Comparison of ENCODE assay signal across 8 cellular contexts in genomic region chr13:36820222-36820621, GRCh38. TPM values are rescaled to one million over a fixed set of nuclear protein-coding genes. Genes with fewer than 3 reads are reported as not detected.
A peak's percentile ranks its signal among the peaks of the same experiment; 100 is the strongest.
DNase-seq lines count a peak whose midpoint lies in the region; ATAC-seq and TF ChIP-seq lines count a peak whose summit lies in the region.

No MANE protein-coding gene starts in this region.

- no peak for DNase-seq in activated B cell treated with CpG ODN at 0.5 μM for 24 hours
- no peak for DNase-seq in lower leg skin (ENCODE audit: low spot score in 2 of 2)
- DNase-seq in NCI-H345 (lab: John Stamatoyannopoulos, UW) = no peak
- no peak for DNase-seq in cerebellar cortex (ENCODE audit: low spot score)
- DNase-seq in DMS53 treated with DMSO at 0.1 percent for 48 hours (lab: John Stamatoyannopoulos, UW; ENCODE audit: unreplicated experiment) = no peak

- peaks cover 11% of the 10 kb centered on the region for H3K36me3 Mint-ChIP-seq in activated B cell treated with CpG ODN at 0.5 μM for 24 hours (ENCODE audit: low read depth)

- H2AFZ ChIP-seq in ACC112 (ENCODE audit: low read length, unreplicated experiment) = peak overlapping the region; percentile 51

- no peaks in the 10 kb centered on the region for H3K9me3 Mint-ChIP-seq in activated B cell treated with CpG ODN at 0.5 μM for 24 hours

- peaks cover 36% of the 10 kb centered on the region for H3K79me2 ChIP-seq in ACC112 (ENCODE audit: control insufficient read depth, insufficient read depth, low read length, unreplicated experiment)

- H3K27ac Mint-ChIP-seq in activated B cell treated with CpG ODN at 0.5 μM for 24 hours = peak overlapping the region; percentile 90

- no peak overlapping the region for H3K27ac ChIP-seq in ACC112 (ENCODE audit: low read depth, low read length)

- H3K27me3 Mint-ChIP-seq in activated B cell treated with CpG ODN at 0.5 μM for 24 hours = no peaks in the 10 kb centered on the region

- H3K27me3 ChIP-seq in ACC112 (ENCODE audit: insufficient read depth, low read length) = no peaks in the 10 kb centered on the region

- 63 to 64% methylated on average over 4 of the region's 4 CpGs for WGBS in lower leg skin, 2 donors

- TF ChIP-seq POLR2A in lower leg skin (IDR thresholded peaks at IDR 0.05) = no peak

- POLR2A ChIA-PET in activated B cell treated with CpG ODN at 0.5 μM for 24 hours (lab: Charles Lee) = no interaction called here

- TF ChIP-seq CTCF in activated B cell treated with CpG ODN at 0.5 μM for 24 hours (IDR thresholded peaks at IDR 0.05) (no peak), lower leg skin (IDR thresholded peaks at IDR 0.05) (no peak)

- ATAC-seq in GM18873 (IDR thresholded peaks at IDR 0.05; ENCODE audit: low FRiP score, unreplicated experiment) (peak; percentile 62), HG03135 (IDR thresholded peaks at IDR 0.05; ENCODE audit: unreplicated experiment) (peak; percentile 37), activated B cell treated with CpG ODN at 0.5 μM for 24 hours (ENCODE audit: low read depth) (no peak)

- CTCF ChIA-PET in activated B cell treated with CpG ODN at 0.5 μM for 24 hours (lab: Charles Lee) = no interaction called here

- 0 out of 2 replicates have a peak, but pooled peaks cover 1% of the 10 kb centered on the region for H3K36me3 ChIP-seq in ACC112 (ENCODE audit: insufficient read depth, low read length)

- H3K4me3 ChIP-seq in ACC112 (ENCODE audit: low read depth, low read length) (peak overlapping the region; percentile 87), lower leg skin (ENCODE audit: low read depth, poor library complexity, severe bottlenecking) (peak overlapping the region; percentile 69)

- H3K4me1 ChIP-seq in ACC112 (ENCODE audit: control insufficient read depth, insufficient read depth, low read length, unreplicated experiment) = peaks cover 13% of the 10 kb centered on the region

- peak overlapping the region; percentile 93 for H3K4me3 Mint-ChIP-seq in activated B cell treated with CpG ODN at 0.5 μM for 24 hours

- H3K4me1 Mint-ChIP-seq in activated B cell treated with CpG ODN at 0.5 μM for 24 hours = peaks cover 44% of the 10 kb centered on the region

- intact Hi-C loops in activated B cell treated with CpG ODN at 0.5 μM for 24 hours (cut with micrococcal nuclease) = no loop called here
- intact Hi-C loops in lower leg skin (cut with DNase I; ENCODE audit: low total_unique reads) = no loop called here

RNA-seq across cellular contexts. Expression of gene RFXAP, which starts 1.2 kb away (rescaled TPM):
- total RNA-seq in activated B cell treated with CpG ODN at 0.5 μM for 24 hours (8.8 and 9.6 TPM in 2 replicates), lower leg skin (1 to 10 TPM; 1.0 to 3.7 (median 2.2) TPM)
